Comparison of ENCODE assay signal across 1 cellular context in genomic region chr13:110187501-110188161, GRCh38.
TF ChIP-seq lines count a peak whose summit lies in the region.

No MANE protein-coding gene starts in this region.

TF ChIP-seq in GM23338, 12 proteins besides CTCF, POLR2A, EP300 and RAD21 (continued from another document):
- TF ChIP-seq ZNF331 (CRISPR knock-in tag; IDR thresholded peaks at IDR 0.05; ENCODE audit: low read depth), result no peak
- no peak for TF ChIP-seq ZNF462 (CRISPR knock-in tag; IDR thresholded peaks at IDR 0.05)
